ENCODE assay signal across 4 cellular contexts in the genomic region with DNA sequence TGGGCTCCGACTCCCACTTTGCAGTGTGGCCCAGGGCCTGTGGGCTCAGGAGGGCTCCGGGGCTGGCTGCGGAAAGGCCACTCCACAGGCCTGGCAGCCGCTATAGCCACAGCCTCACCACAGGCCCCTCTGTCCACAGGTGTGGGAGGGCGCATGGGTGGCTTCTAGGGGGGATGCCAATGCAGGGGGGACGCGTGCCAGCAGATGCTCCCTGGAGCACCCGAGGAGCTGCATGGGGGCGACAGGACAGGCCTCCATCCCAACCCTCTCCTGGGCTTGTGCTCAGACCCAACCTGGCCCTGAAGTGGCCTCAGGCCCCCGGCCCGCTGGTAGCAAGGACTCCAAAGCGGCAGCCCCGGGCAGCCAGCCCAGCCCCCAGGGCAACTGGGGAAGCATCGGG. TPM values are rescaled to one million over a fixed set of nuclear protein-coding genes. Genes with fewer than 3 reads are reported as not detected.
"Had no signal": no experiment of that assay in that cellular context is flagged by ENCODE, and none has a peak within 500 bp of the region (broad histone marks: within the 10 kb centered on the region; RNA-seq: fewer than 3 reads in every experiment).

No MANE protein-coding gene starts in this region.

- DNase-seq: GDM1, GF-D8 had no signal

- ATAC-seq: GM12878 had no signal

- H3K4me3 ChIP-seq: GM12878 had no signal

RNA-seq across cellular contexts. Expression of a gene that starts 8.0 kb away (rescaled TPM):
- total RNA-seq: G401 had no signal

RNA-seq across cellular contexts. Expression of a gene that starts 14.6 kb away (rescaled TPM):
- total RNA-seq: G401, GM12878 had no signal

RNA-seq across cellular contexts. Expression of a gene that starts 56.9 kb away (rescaled TPM):
- total RNA-seq: G401 had no signal
